2 cellular contexts compared by ENCODE assay signal in the genomic region with DNA sequence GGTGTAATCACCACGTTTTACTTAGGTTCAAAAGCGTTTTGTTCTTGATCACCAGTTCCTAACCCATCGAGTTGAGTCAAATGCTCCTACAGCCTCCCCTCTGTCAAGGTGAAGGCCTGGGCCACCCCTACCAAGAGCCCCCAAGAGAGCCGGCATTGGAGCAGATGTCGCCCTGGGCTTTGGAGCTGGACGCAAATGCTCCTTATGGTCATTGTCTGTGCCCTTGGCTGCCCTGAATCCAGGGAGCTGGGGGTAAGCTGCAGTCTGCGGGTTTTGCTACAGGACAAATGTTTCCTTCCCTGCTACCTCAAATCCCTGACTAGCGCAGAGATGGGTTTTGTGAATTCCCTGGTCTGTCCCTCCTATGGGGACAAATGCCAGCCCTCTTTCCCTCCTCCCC.
TF ChIP-seq lines count a peak whose summit lies in the region.

No MANE protein-coding gene starts in this region.

TF ChIP-seq in H1, 55 proteins besides CTCF, POLR2A, EP300 and RAD21:
- TF ChIP-seq HDAC2 (IDR thresholded peaks at IDR 0.05; ENCODE audit: borderline replicate concordance in 1 of 2, low read depth in 2 of 2, low read length in 2 of 2) (no peak), CREB1 (IDR thresholded peaks at IDR 0.05) (no peak), GTF2F1 (IDR thresholded peaks at IDR 0.05; ENCODE audit: borderline replicate concordance, low read depth, low read length) (no peak), SAP30 (IDR thresholded peaks at IDR 0.05; ENCODE audit: insufficient read depth, insufficient replicate concordance, low read length) (no peak), NRF1 (IDR thresholded peaks at IDR 0.05; ENCODE audit: low read depth, low read length) (no peak), SP4 (IDR thresholded peaks at IDR 0.05; ENCODE audit: low read length) (no peak), ZNF274 (IDR thresholded peaks at IDR 0.05; ENCODE audit: borderline replicate concordance, extremely low read depth, low read length) (no peak), SUZ12 (IDR thresholded peaks at IDR 0.05; ENCODE audit: low read length) (no peak), SIX5 (IDR thresholded peaks at IDR 0.05; ENCODE audit: low read depth, low read length) (no peak), SIN3A (conservative IDR thresholded peaks at IDR 0.05 in 1 of 2, IDR thresholded peaks at IDR 0.05 in 1 of 2; ENCODE audit: low read depth in 1 of 2, low read length in 2 of 2) (no peak), JUND (IDR thresholded peaks at IDR 0.05; ENCODE audit: low read length) (no peak), KDM1A (IDR thresholded peaks at IDR 0.05; ENCODE audit: borderline replicate concordance, low read length) (no peak)
- TF ChIP-seq, protein P1, sequence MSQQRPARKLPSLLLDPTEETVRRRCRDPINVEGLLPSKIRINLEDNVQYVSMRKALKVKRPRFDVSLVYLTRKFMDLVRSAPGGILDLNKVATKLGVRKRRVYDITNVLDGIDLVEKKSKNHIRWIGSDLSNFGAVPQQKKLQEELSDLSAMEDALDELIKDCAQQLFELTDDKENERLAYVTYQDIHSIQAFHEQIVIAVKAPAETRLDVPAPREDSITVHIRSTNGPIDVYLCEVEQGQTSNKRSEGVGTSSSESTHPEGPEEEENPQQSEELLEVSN (IDR thresholded peaks at IDR 0.05) = no peak

TF ChIP-seq in SK-N-SH treated with all-trans-retinoic acid at 6 μM for 48 hours, 23 proteins besides CTCF, POLR2A, EP300 and RAD21:
- TF ChIP-seq ARNTL (CRISPR knock-in tag; IDR thresholded peaks at IDR 0.05; ENCODE audit: borderline replicate concordance, low read depth) (no peak), SNAI2 (CRISPR knock-in tag; IDR thresholded peaks at IDR 0.05) (no peak), ISL1 (CRISPR knock-in tag; IDR thresholded peaks at IDR 0.05) (no peak), CSDC2 (CRISPR knock-in tag; IDR thresholded peaks at IDR 0.05) (no peak), TOX (CRISPR knock-in tag; IDR thresholded peaks at IDR 0.05; ENCODE audit: borderline replicate concordance) (no peak), ZNF8 (CRISPR knock-in tag; IDR thresholded peaks at IDR 0.05) (no peak), ZC3H10 (CRISPR knock-in tag; IDR thresholded peaks at IDR 0.05) (no peak), BACH2 (CRISPR knock-in tag; IDR thresholded peaks at IDR 0.05; ENCODE audit: borderline replicate concordance) (no peak), RARB (CRISPR knock-in tag; IDR thresholded peaks at IDR 0.05) (no peak)
- TF ChIP-seq, protein P2, sequence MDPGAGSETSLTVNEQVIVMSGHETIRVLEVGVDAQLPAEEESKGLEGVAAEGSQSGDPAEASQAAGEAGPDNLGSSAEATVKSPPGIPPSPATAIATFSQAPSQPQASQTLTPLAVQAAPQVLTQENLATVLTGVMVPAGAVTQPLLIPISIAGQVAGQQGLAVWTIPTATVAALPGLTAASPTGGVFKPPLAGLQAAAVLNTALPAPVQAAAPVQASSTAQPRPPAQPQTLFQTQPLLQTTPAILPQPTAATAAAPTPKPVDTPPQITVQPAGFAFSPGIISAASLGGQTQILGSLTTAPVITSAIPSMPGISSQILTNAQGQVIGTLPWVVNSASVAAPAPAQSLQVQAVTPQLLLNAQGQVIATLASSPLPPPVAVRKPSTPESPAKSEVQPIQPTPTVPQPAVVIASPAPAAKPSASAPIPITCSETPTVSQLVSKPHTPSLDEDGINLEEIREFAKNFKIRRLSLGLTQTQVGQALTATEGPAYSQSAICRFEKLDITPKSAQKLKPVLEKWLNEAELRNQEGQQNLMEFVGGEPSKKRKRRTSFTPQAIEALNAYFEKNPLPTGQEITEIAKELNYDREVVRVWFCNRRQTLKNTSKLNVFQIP (CRISPR knock-in tag; IDR thresholded peaks at IDR 0.05; ENCODE audit: borderline replicate concordance, low read depth) = no peak
- TF ChIP-seq, protein P3, sequence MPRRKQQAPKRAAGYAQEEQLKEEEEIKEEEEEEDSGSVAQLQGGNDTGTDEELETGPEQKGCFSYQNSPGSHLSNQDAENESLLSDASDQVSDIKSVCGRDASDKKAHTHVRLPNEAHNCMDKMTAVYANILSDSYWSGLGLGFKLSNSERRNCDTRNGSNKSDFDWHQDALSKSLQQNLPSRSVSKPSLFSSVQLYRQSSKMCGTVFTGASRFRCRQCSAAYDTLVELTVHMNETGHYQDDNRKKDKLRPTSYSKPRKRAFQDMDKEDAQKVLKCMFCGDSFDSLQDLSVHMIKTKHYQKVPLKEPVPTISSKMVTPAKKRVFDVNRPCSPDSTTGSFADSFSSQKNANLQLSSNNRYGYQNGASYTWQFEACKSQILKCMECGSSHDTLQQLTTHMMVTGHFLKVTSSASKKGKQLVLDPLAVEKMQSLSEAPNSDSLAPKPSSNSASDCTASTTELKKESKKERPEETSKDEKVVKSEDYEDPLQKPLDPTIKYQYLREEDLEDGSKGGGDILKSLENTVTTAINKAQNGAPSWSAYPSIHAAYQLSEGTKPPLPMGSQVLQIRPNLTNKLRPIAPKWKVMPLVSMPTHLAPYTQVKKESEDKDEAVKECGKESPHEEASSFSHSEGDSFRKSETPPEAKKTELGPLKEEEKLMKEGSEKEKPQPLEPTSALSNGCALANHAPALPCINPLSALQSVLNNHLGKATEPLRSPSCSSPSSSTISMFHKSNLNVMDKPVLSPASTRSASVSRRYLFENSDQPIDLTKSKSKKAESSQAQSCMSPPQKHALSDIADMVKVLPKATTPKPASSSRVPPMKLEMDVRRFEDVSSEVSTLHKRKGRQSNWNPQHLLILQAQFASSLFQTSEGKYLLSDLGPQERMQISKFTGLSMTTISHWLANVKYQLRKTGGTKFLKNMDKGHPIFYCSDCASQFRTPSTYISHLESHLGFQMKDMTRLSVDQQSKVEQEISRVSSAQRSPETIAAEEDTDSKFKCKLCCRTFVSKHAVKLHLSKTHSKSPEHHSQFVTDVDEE (CRISPR knock-in tag; IDR thresholded peaks at IDR 0.05) = no peak
TF ChIP-seq in SK-N-SH treated with all-trans-retinoic acid at 6 μM for 48 hours: peak in this region for 0.
